Comparison of ENCODE assay signal across 7 cellular contexts in the genomic region with DNA sequence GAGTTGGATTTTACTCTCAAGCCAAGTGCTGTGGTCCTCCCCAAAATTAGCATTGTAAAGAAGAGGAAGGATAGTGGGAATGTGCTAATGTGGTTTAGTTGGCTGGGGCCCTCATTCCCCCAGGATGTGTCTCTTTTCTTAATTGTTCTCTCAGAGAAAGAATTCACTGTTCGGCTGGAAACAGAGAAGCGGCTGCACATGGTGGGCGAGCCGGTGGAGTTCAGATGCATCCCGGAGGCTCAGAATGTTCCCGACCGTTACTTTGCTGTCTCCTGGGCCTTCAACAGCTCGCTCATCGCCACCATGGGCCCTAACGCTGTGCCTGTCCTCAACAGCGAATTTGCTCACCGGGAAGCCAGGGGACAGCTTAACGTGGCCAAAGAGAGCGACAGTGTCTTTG.
DNase-seq lines count a peak whose midpoint lies in the region; FAIRE-seq and TF ChIP-seq lines count a peak whose summit lies in the region.
"Not testable (repeated sequence)": the region's sequence is repeated elsewhere in the genome, so short reads cannot be mapped to it uniquely, and the experiment has no call there.

No MANE protein-coding gene starts in this region.

- not testable (repeated sequence) for H3K9me3 ChIP-seq in neuronal stem cell (replicated peaks in 1 of 2; ENCODE audit: control insufficient read depth in 2 of 2, insufficient read depth in 1 of 2, low read depth in 1 of 2, low read length in 2 of 2)

- H4K91ac ChIP-seq in neuronal stem cell (ENCODE audit: low read depth, low read length, poor library complexity): not testable (repeated sequence)

- H3K4me1 ChIP-seq in neuronal stem cell (ENCODE audit: control insufficient read depth in 2 of 2, insufficient read depth in 1 of 2, low read depth in 1 of 2, low read length in 2 of 2): not testable (repeated sequence)

- H3K4me3 Mint-ChIP-seq in endothelial cell (ENCODE audit: unreplicated experiment): peak overlapping the region; percentile 71

- H3K9me3 Mint-ChIP-seq in endothelial cell (ENCODE audit: unreplicated experiment): not testable (repeated sequence)

- H2BK15ac ChIP-seq in neuronal stem cell (ENCODE audit: low read length): not testable (repeated sequence)

- H3K4me1 Mint-ChIP-seq in endothelial cell (ENCODE audit: unreplicated experiment): peaks cover 34% of the 10 kb centered on the region

- not testable (repeated sequence) for H2BK120ac ChIP-seq in neuronal stem cell (ENCODE audit: low read depth, low read length)

- not testable (repeated sequence) for H3K18ac ChIP-seq in neuronal stem cell (ENCODE audit: low read length)

- H2AFZ ChIP-seq in neuronal stem cell (ENCODE audit: low read length): peak overlapping the region; percentile 83

- H3K4me2 ChIP-seq in neuronal stem cell (ENCODE audit: insufficient read depth, low read length, poor library complexity, severe bottlenecking): peak overlapping the region; percentile 11

- DNase-seq in ELF-1 (ENCODE audit: low read depth, low spot score): peak; percentile 75
- DNase-seq in HTR-8/SVneo (ENCODE audit: insufficient read length, low spot score); endothelial cell (ENCODE audit: low spot score); neuronal stem cell (ENCODE audit: low spot score): not testable (repeated sequence)
- peak; percentile 62 for DNase-seq in SK-MEL-5 (ENCODE audit: low read depth, low spot score)
- DNase-seq in iPS DF 4.7 (ENCODE audit: extremely low read depth, low spot score): peak; percentile 16
- peak; percentile 5 for DNase-seq in iPS-NIHi11 (ENCODE audit: low spot score)

- H3K9ac ChIP-seq in neuronal stem cell (ENCODE audit: low read depth, low read length, poor library complexity): not testable (repeated sequence)

- H2AK5ac ChIP-seq in neuronal stem cell (ENCODE audit: low read depth, low read length): not testable (repeated sequence)

- H3K36me3 ChIP-seq in neuronal stem cell (replicated peaks in 1 of 2; ENCODE audit: control insufficient read depth in 2 of 2, insufficient read depth in 2 of 2, low read length in 2 of 2): not testable (repeated sequence)

- in situ Hi-C loops in SK-MEL-5 (cut with HindIII; ENCODE audit: low pct_unique_long_range_greater_than_20kb, low sequenced_read_pairs): not testable (repeated sequence)

- not testable (repeated sequence) for H2BK5ac ChIP-seq in neuronal stem cell (ENCODE audit: low read length)

- H3K27ac ChIP-seq in neuronal stem cell (replicated peaks; ENCODE audit: low read length): not testable (repeated sequence)

- H3K4ac ChIP-seq in neuronal stem cell (ENCODE audit: low read length): not testable (repeated sequence)

- H3K4me3 ChIP-seq in neuronal stem cell (ENCODE audit: low read length in 2 of 2): peak overlapping the region in 1 of 2 donors; percentile 15

- TF ChIP-seq CTCF in endothelial cell (IDR thresholded peaks at IDR 0.05; ENCODE audit: unreplicated experiment): not testable (repeated sequence)

- H3K36me3 Mint-ChIP-seq in endothelial cell (ENCODE audit: low read depth, unreplicated experiment): not testable (repeated sequence)

- H3K27me3 Mint-ChIP-seq in endothelial cell (ENCODE audit: unreplicated experiment): not testable (repeated sequence)

- H3K79me1 ChIP-seq in neuronal stem cell (ENCODE audit: low read depth, low read length): not testable (repeated sequence)

- WGBS in neuronal stem cell (ENCODE audit: extremely low coverage in 2 of 2, insufficient read length in 2 of 2, insufficient replicate concordance in 1 of 2), 2 donors: no CpG with 5 or more reads among the region's 14 CpGs

- H2BK12ac ChIP-seq in neuronal stem cell (ENCODE audit: low read length): not testable (repeated sequence)

- H3K27ac Mint-ChIP-seq in endothelial cell (ENCODE audit: unreplicated experiment): peak overlapping the region; percentile 57

- H3K14ac ChIP-seq in neuronal stem cell (ENCODE audit: low read length): not testable (repeated sequence)

- FAIRE-seq in HTR-8/SVneo (lab: Jason Lieb, UNC): peak; percentile 28

- not testable (repeated sequence) for H3K27me3 ChIP-seq in neuronal stem cell (ENCODE audit: control insufficient read depth in 3 of 3, insufficient read depth in 3 of 3, low read depth in 1 of 3, low read length in 3 of 3)

- not testable (repeated sequence) for H4K8ac ChIP-seq in neuronal stem cell (ENCODE audit: low read depth, low read length)

- H3K23ac ChIP-seq in neuronal stem cell (ENCODE audit: low read depth, low read length, poor library complexity): not testable (repeated sequence)
